ENCODE assay signal across 7 cellular contexts in genomic region chr13:27826379-27827353, GRCh38. TPM values are rescaled to one million over a fixed set of nuclear protein-coding genes. Genes with fewer than 3 reads are reported as not detected.
A peak's percentile ranks its signal among the peaks of the same experiment; 100 is the strongest.
DNase-seq lines count a peak whose midpoint lies in the region; ATAC-seq and TF ChIP-seq lines count a peak whose summit lies in the region.

No MANE protein-coding gene starts in this region.

- H3K4me1 ChIP-seq in heart left ventricle (peaks cover 0 to 16% (median 4%) of the 10 kb centered on the region in 12 donors), upper lobe of left lung (peaks cover 6 to 15% (median 13%) of the 10 kb centered on the region in 4 donors)

- 11 to 24% (median 13%) methylated on average over 14 to 30 of the region's 30 CpGs for WGBS in heart left ventricle, 4 donors
- WGBS in upper lobe of left lung, 2 donors, result 13 to 25% methylated on average over 11 to 29 of the region's 30 CpGs

- TF ChIP-seq POLR2A in heart left ventricle (IDR thresholded peaks at IDR 0.05) (no peak), upper lobe of left lung (IDR thresholded peaks at IDR 0.05) (no peak)

- H3K27ac ChIP-seq in heart left ventricle (no peak overlapping the region), upper lobe of left lung (no peak overlapping the region)

- H3K27me3 ChIP-seq in heart left ventricle (peaks cover 10 to 87% (median 65%) of the 10 kb centered on the region in 9 donors), upper lobe of left lung (peaks cover 0 to 7% (median 2%) of the 10 kb centered on the region in 4 donors)

- H3K27me3 Mint-ChIP-seq in activated naive CD8-positive, alpha-beta T cell treated with anti-CD3 and anti-CD28 coated beads, Interleukin-2, amount 50 U/mL, for 24 hours, result peaks cover 84% of the 10 kb centered on the region

- DNase-seq in NCI-H1048 (lab: John Stamatoyannopoulos, UW), result peak; percentile 40
- DNase-seq in SKM-1 (lab: John Stamatoyannopoulos, UW; ENCODE audit: unreplicated experiment), result peak; percentile 43
- DNase-seq in activated naive CD8-positive, alpha-beta T cell treated with anti-CD3 and anti-CD28 coated beads, Interleukin-2, amount 50 U/mL, for 24 hours, result peak; percentile 75
- peak; percentile 68 to 87 (median 73) for DNase-seq in heart left ventricle
- peak; percentile 93 for DNase-seq in posterior vena cava (ENCODE audit: low spot score)
- DNase-seq in upper lobe of left lung, result peak; percentile 80 to 96

- ATAC-seq in activated naive CD8-positive, alpha-beta T cell treated with anti-CD3 and anti-CD28 coated beads, Interleukin-2, amount 50 U/mL, for 24 hours, result peak; percentile 71
- ATAC-seq in heart left ventricle (peak; percentile 75 to 94 (median 90)), upper lobe of left lung (ENCODE audit: low FRiP score in 2 of 2) (peak; percentile 87 to 93)

- no peaks in the 10 kb centered on the region for H3K36me3 Mint-ChIP-seq in activated naive CD8-positive, alpha-beta T cell treated with anti-CD3 and anti-CD28 coated beads, Interleukin-2, amount 50 U/mL, for 24 hours (ENCODE audit: low read depth)

- intact Hi-C loops in heart left ventricle (cut with DNase I) (loop anchor here (1.0 to 10.0 kb wide), 18 partner anchors 158 to 842 kb away; no protein-coding TSS in a partner anchor), posterior vena cava (cut with DNase I) (loop anchor here (5.0 to 10.0 kb wide), 5 partner anchors 158 to 879 kb away; partner anchors contain the start of gene URAD (in 1 of the 2))

- TF ChIP-seq CTCF in GM12875 (IDR thresholded peaks at IDR 0.05; ENCODE audit: borderline replicate concordance, insufficient read depth, low read depth, low read length) (peak; percentile 96), heart left ventricle (IDR thresholded peaks at IDR 0.05) (peak; percentile 82 to 97 (median 89)), upper lobe of left lung (IDR thresholded peaks at IDR 0.05) (peak; percentile 85 to 95 (median 92))

- no peaks in the 10 kb centered on the region for H3K9me3 ChIP-seq in heart left ventricle
- H3K9me3 ChIP-seq in upper lobe of left lung, result no peaks in the 10 kb centered on the region

- no peak for TF ChIP-seq EP300 in upper lobe of left lung (IDR thresholded peaks at IDR 0.05)

- peaks cover 5% of the 10 kb centered on the region for H3K4me1 Mint-ChIP-seq in activated naive CD8-positive, alpha-beta T cell treated with anti-CD3 and anti-CD28 coated beads, Interleukin-2, amount 50 U/mL, for 24 hours

- H3K27ac Mint-ChIP-seq in activated naive CD8-positive, alpha-beta T cell treated with anti-CD3 and anti-CD28 coated beads, Interleukin-2, amount 50 U/mL, for 24 hours, result no peak overlapping the region

- no peaks in the 10 kb centered on the region for H3K9me3 Mint-ChIP-seq in activated naive CD8-positive, alpha-beta T cell treated with anti-CD3 and anti-CD28 coated beads, Interleukin-2, amount 50 U/mL, for 24 hours

- H3K36me3 ChIP-seq in heart left ventricle (no peaks in the 10 kb centered on the region), upper lobe of left lung (no peaks in the 10 kb centered on the region)

- no peak overlapping the region for H3K4me3 ChIP-seq in GM12875 (ENCODE audit: low read depth, low read length)
- peak overlapping the region in 7 of 12 donors; percentile 15 to 43 (median 21) for H3K4me3 ChIP-seq in heart left ventricle
- H3K4me3 ChIP-seq in upper lobe of left lung, result peak overlapping the region in 1 of 4 donors; percentile 21

- no peak overlapping the region for H3K4me3 Mint-ChIP-seq in activated naive CD8-positive, alpha-beta T cell treated with anti-CD3 and anti-CD28 coated beads, Interleukin-2, amount 50 U/mL, for 24 hours

RNA-seq across cellular contexts. Expression of gene GSX1, which starts 34.4 kb away (rescaled TPM):
- total RNA-seq in heart left ventricle, result not detected
- polyA plus RNA-seq in heart left ventricle, result not detected
- not detected for total RNA-seq in posterior vena cava
- total RNA-seq in upper lobe of left lung, result not detected

Comparison
In these comparisons a context has a peak if more than half of its experiments do, and no peak if none do; other contexts are left out.
1. DNase-seq: peak in every context shown above with its lines; median percentile 93 in posterior vena cava; 88 in upper lobe of left lung; 75 in activated naive CD8-positive, alpha-beta T cell treated with anti-CD3 and anti-CD28 coated beads, Interleukin-2, amount 50 U/mL, for 24 hours; 73 in heart left ventricle; 43 in SKM-1; 40 in NCI-H1048.